ENCODE assay signal across 32 cellular contexts in genomic region chr4:81410695-81411094, GRCh38.
"Had no signal": no experiment of that assay in that cellular context is flagged by ENCODE, and none has a peak within 500 bp of the region (broad histone marks: within the 10 kb centered on the region; RNA-seq: fewer than 3 reads in every experiment).

No MANE protein-coding gene starts in this region.

- H3K27ac ChIP-seq: gastroesophageal sphincter, hepatocyte, ovary, prostate gland, sigmoid colon, thyroid gland, upper lobe of left lung, VCaP had no signal

- H3K27me3 ChIP-seq: gastroesophageal sphincter, hepatocyte, ovary, sigmoid colon, thyroid gland, upper lobe of left lung had no signal

- DNase-seq: activated CD4-positive, alpha-beta memory T cell treated with anti-CD3 and anti-CD28 coated beads, Interleukin-2, amount 10 ng/mL, durations not matched to agents 7 days and 5 days; activated CD4-positive, alpha-beta T cell treated with anti-CD3 and anti-CD28 coated beads, Interleukin-2, amount 10 ng/mL, durations not matched to agents 7 days and 5 days; activated CD4-positive, CD25-positive, alpha-beta regulatory T cell treated with anti-CD3 and anti-CD28 coated beads, Interleukin-2, amount 50 U/mL, for 72 hours; activated CD8-positive, alpha-beta memory T cell treated with anti-CD3 and anti-CD28 coated beads, Interleukin-2, amount 50 U/mL, for 48 hours; activated gamma-delta T cell; activated naive CD4-positive, alpha-beta T cell treated with anti-CD3 and anti-CD28 coated beads, Interleukin-2, amount 50 U/mL, for 16 hours; activated naive CD8-positive, alpha-beta T cell treated with anti-CD3 and anti-CD28 coated beads, Interleukin-2, amount 50 U/mL, for 24 hours; activated T-cell treated with anti-CD3 and anti-CD28 coated beads, Interleukin-2, amount 50 U/mL, for 24 hours; amygdala; caudate nucleus; cortex of kidney; effector memory CD8-positive, alpha-beta T cell; erythroblast; islet precursor cell; left ventricle myocardium superior; naive B cell; nephron progenitor cell; ovary; retina; sigmoid colon; small intestine; stimulated activated CD4-positive, alpha-beta T cell treated with anti-CD3 and anti-CD28 coated beads, Interleukin-4, amount 100 ng/mL, for 24 hours; stimulated activated naive CD8-positive, alpha-beta T cell treated with anti-CD3 and anti-CD28 coated beads, Interleukin-15, amount 100 ng/mL, for 72 hours; substantia nigra; T-helper 2 cell; thyroid gland; upper lobe of left lung had no signal

- ATAC-seq: activated naive CD8-positive, alpha-beta T cell treated with anti-CD3 and anti-CD28 coated beads, Interleukin-2, amount 50 U/mL, for 24 hours; effector memory CD8-positive, alpha-beta T cell; gastroesophageal sphincter; left ventricle myocardium superior; stimulated activated effector memory CD8-positive, alpha-beta T cell treated with anti-CD3 and anti-CD28 coated beads, Interleukin-12 subunit alpha, Interleukin-12 subunit beta, amount 100 ng/mL, for 72 hours; stimulated activated naive CD8-positive, alpha-beta T cell treated with anti-CD3 and anti-CD28 coated beads, Interleukin-15, amount 100 ng/mL, for 72 hours had no signal

- H3K9me3 ChIP-seq: gastroesophageal sphincter, ovary, prostate gland, sigmoid colon, thyroid gland, upper lobe of left lung had no signal

- H3K4me3 ChIP-seq: gastroesophageal sphincter, hepatocyte, ovary, prostate gland, sigmoid colon, thyroid gland, upper lobe of left lung had no signal

- H3K4me1 ChIP-seq: prostate gland, thyroid gland had no signal

- H3K36me3 ChIP-seq: gastroesophageal sphincter, ovary, prostate gland, sigmoid colon, thyroid gland, upper lobe of left lung had no signal
